In genomic region chr1:112393634-112393976, GRCh38 we compare ENCODE assay signal across 11 cellular contexts. TPM values are rescaled to one million over a fixed set of nuclear protein-coding genes. Genes with fewer than 3 reads are reported as not detected.
A peak's percentile ranks its signal among the peaks of the same experiment; 100 is the strongest.
DNase-seq lines count a peak whose midpoint lies in the region; ATAC-seq and TF ChIP-seq lines count a peak whose summit lies in the region.
"Had no signal": no experiment of that assay in that cellular context is flagged by ENCODE, and none has a peak within 500 bp of the region (broad histone marks: within the 10 kb centered on the region; RNA-seq: fewer than 3 reads in every experiment).

No MANE protein-coding gene starts in this region.

- no peak for ATAC-seq in activated T-cell treated with anti-CD3 and anti-CD28 coated beads, Interleukin-2, amount 50 U/mL, for 72 hours (replicated peaks in 1 of 2)
- no peak for ATAC-seq in GM18517 (IDR thresholded peaks at IDR 0.05; ENCODE audit: unreplicated experiment)

- no peak for DNase-seq in activated T-cell treated with anti-CD3 and anti-CD28 coated beads, Interleukin-2, amount 50 U/mL, for 72 hours
- DNase-seq in activated T-cell treated with anti-CD3 and anti-CD28 coated beads, Interleukin-2, amount 50 U/mL, for 48 hours, result no peak
- DNase-seq in epithelial cell of esophagus (ENCODE audit: low read depth), result peak; percentile 32
- no peak for DNase-seq in NCI-H748 (lab: John Stamatoyannopoulos, UW; ENCODE audit: unreplicated experiment)
- no peak for DNase-seq in activated CD8-positive, alpha-beta memory T cell treated with anti-CD3 and anti-CD28 coated beads, Interleukin-2, amount 50 U/mL, for 48 hours
- no peak for DNase-seq in NCI-H1694 treated with DMSO at 0.1 percent for 48 hours (lab: John Stamatoyannopoulos, UW)
- DNase-seq: activated naive CD4-positive, alpha-beta T cell treated with anti-CD3 and anti-CD28 coated beads, Interleukin-2, amount 50 U/mL, for 16 hours; stimulated activated CD4-positive, alpha-beta T cell treated with anti-CD3 and anti-CD28 coated beads, Interleukin-4, amount 100 ng/mL, for 24 hours had no signal

- H3K4me1 Mint-ChIP-seq in activated T-cell treated with anti-CD3 and anti-CD28 coated beads, Interleukin-2, amount 50 U/mL, for 72 hours (ENCODE audit: low read depth), result peaks cover 52% of the 10 kb centered on the region

- peaks cover 27% of the 10 kb centered on the region for H3K27me3 Mint-ChIP-seq in activated T-cell treated with anti-CD3 and anti-CD28 coated beads, Interleukin-2, amount 50 U/mL, for 72 hours (ENCODE audit: low read depth)

- peaks cover 4 to 5% of the 10 kb centered on the region in 2 donors for H3K36me3 Mint-ChIP-seq in activated T-cell treated with anti-CD3 and anti-CD28 coated beads, Interleukin-2, amount 50 U/mL, for 72 hours (ENCODE audit: insufficient read depth in 2 of 2)

- peak overlapping the region; percentile 1 to 33 for H3K4me3 Mint-ChIP-seq in activated T-cell treated with anti-CD3 and anti-CD28 coated beads, Interleukin-2, amount 50 U/mL, for 72 hours
- H3K4me3 Mint-ChIP-seq: T-helper 1 cell treated with Interleukin-12 subunit alpha and Interleukin-12 subunit beta and Interleukin-4 antibody, amounts not matched to agents 30 μg/mL and 1 μg/mL, for 36 hours had no signal

- H3K4me1 ChIP-seq in muscle layer of duodenum (ENCODE audit: control insufficient read depth in 1 of 2, insufficient read depth in 2 of 2, low read length in 2 of 2), result peaks cover 34 to 39% of the 10 kb centered on the region in 2 donors

- peaks cover 0 to 4% of the 10 kb centered on the region in 2 donors for H3K36me3 ChIP-seq in muscle layer of duodenum (ENCODE audit: control insufficient read depth in 1 of 2, insufficient read depth in 2 of 2, low read length in 2 of 2)

- no peaks in the 10 kb centered on the region for H3K9me3 Mint-ChIP-seq in activated T-cell treated with anti-CD3 and anti-CD28 coated beads, Interleukin-2, amount 50 U/mL, for 72 hours
- H3K9me3 Mint-ChIP-seq: T-helper 1 cell treated with Interleukin-12 subunit alpha and Interleukin-12 subunit beta and Interleukin-4 antibody, amounts not matched to agents 30 μg/mL and 1 μg/mL, for 36 hours had no signal

- no peak overlapping the region for H3K4me3 ChIP-seq in epithelial cell of esophagus (ENCODE audit: low read length)
- H3K4me3 ChIP-seq in muscle layer of duodenum (ENCODE audit: low read depth in 1 of 2, low read length in 2 of 2), result peak overlapping the region; percentile 2 to 24

- H3K9me3 ChIP-seq in muscle layer of duodenum (ENCODE audit: control insufficient read depth in 1 of 2, low read length in 2 of 2), result no peaks in the 10 kb centered on the region

- no peaks in the 10 kb centered on the region for H3K27me3 ChIP-seq in muscle layer of duodenum (ENCODE audit: low read depth, low read length)

- no peak for TF ChIP-seq CTCF in epithelial cell of esophagus (IDR thresholded peaks at IDR 0.05; ENCODE audit: insufficient read depth, low read depth, low read length, missing control alignments)

- peak overlapping the region; percentile 96 for H3K27ac ChIP-seq in muscle layer of duodenum (ENCODE audit: low read length)

- no peak overlapping the region for H3K27ac Mint-ChIP-seq in activated T-cell treated with anti-CD3 and anti-CD28 coated beads, Interleukin-2, amount 50 U/mL, for 72 hours
- H3K27ac Mint-ChIP-seq: T-helper 1 cell treated with Interleukin-12 subunit alpha and Interleukin-12 subunit beta and Interleukin-4 antibody, amounts not matched to agents 30 μg/mL and 1 μg/mL, for 36 hours had no signal

RNA-seq across cellular contexts. Expression of gene CTTNBP2NL, which starts 2.4 kb away (rescaled TPM):
- total RNA-seq in activated T-cell treated with anti-CD3 and anti-CD28 coated beads, Interleukin-2, amount 50 U/mL, for 72 hours, result 1 to 10 TPM; 3.6 to 4.6 TPM
